Comparison of ENCODE assay signal across 1 cellular context in genomic region chr17:16407911-16408588, GRCh38.
A peak's percentile ranks its signal among the peaks of the same experiment; 100 is the strongest.
TF ChIP-seq lines count a peak whose summit lies in the region.

No MANE protein-coding gene starts in this region.

TF ChIP-seq in HEK293, 187 proteins besides CTCF, POLR2A, EP300 and RAD21 (continued from another document):
- TF ChIP-seq ZSCAN18 (tag by site-specific recombination; IDR thresholded peaks at IDR 0.05), result no peak
- TF ChIP-seq EGR2 (tag by site-specific recombination; IDR thresholded peaks at IDR 0.05; ENCODE audit: low read depth), result no peak
- TF ChIP-seq ZNF221 (tag by site-specific recombination; IDR thresholded peaks at IDR 0.05; ENCODE audit: borderline replicate concordance), result no peak
- TF ChIP-seq BCL11A (tag by site-specific recombination; IDR thresholded peaks at IDR 0.05; ENCODE audit: low read depth), result no peak
- TF ChIP-seq ZNF366 (tag by site-specific recombination; conservative IDR thresholded peaks at IDR 0.05), result peak; percentile 40; the same call in 1 of the 2 replicates
- TF ChIP-seq ZNF394 (tag by site-specific recombination; IDR thresholded peaks at IDR 0.05; ENCODE audit: borderline replicate concordance), result no peak
